Comparison of ENCODE assay signal across 19 cellular contexts in the genomic region with DNA sequence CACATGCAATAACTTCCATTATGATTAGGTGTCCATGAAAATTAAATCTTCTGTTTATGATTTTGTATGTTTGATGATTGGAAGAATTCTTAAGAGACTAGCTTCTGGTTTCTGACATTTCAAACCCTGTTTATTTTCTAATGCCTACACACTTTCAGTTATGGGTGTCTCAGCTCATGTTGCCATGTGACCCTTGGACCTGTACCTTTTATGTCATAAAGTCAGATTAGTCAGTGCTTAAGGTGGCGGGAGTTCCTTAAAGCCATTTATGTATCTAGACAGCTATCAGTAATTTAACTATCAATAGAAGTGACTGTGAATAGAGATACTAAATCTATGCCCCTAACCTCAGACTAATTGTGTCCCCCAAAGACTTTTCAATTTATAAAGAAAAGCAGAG.
"Had no signal": no experiment of that assay in that cellular context is flagged by ENCODE, and none has a peak within 500 bp of the region (broad histone marks: within the 10 kb centered on the region; RNA-seq: fewer than 3 reads in every experiment).

No MANE protein-coding gene starts in this region.

- H3K36me3 Mint-ChIP-seq: natural killer cell; stimulated activated memory B cell treated with anti-CD40 and anti-IgM and Interleukin-4, amounts not matched to agents 10 μg/mL and 1 μg/mL and 100 μg/mL, for 72 hours had no signal

- H3K9me3 Mint-ChIP-seq: endodermal cell; stimulated activated memory B cell treated with anti-CD40 and anti-IgM and Interleukin-4, amounts not matched to agents 10 μg/mL and 1 μg/mL and 100 μg/mL, for 72 hours; stimulated activated naive CD8-positive, alpha-beta T cell treated with anti-CD3 and anti-CD28 coated beads, Interleukin-15, Interleukin-2, amounts not matched to agents 100 ng/mL and 50 ng/mL, for 24 hours had no signal

- H3K27ac Mint-ChIP-seq: endodermal cell; natural killer cell; stimulated activated memory B cell treated with anti-CD40 and anti-IgM and Interleukin-4, amounts not matched to agents 10 μg/mL and 1 μg/mL and 100 μg/mL, for 72 hours; stimulated activated naive CD8-positive, alpha-beta T cell treated with anti-CD3 and anti-CD28 coated beads, Interleukin-15, Interleukin-2, amounts not matched to agents 100 ng/mL and 50 ng/mL, for 24 hours had no signal

- H3K9me3 ChIP-seq: right atrium auricular region, testis had no signal

- H3K4me2 ChIP-seq: smooth muscle cell had no signal

- DNase-seq: cerebellar nuclear complex; dermis blood vessel endothelial cell; endodermal cell; erythroblast; foreskin keratinocyte; kidney; left cardiac atrium; mammary epithelial cell; natural killer cell; posterior cingulate gyrus; stimulated activated CD4-positive, alpha-beta T cell treated with anti-CD3 and anti-CD28 coated beads, Interleukin-4, amount 100 ng/mL, for 24 hours; testis; trophoblast cell had no signal

- H3K4me3 ChIP-seq: right atrium auricular region, smooth muscle cell, testis had no signal

- FAIRE-seq: endothelial cell of umbilical vein, kidney had no signal

- H3K36me3 ChIP-seq: right atrium auricular region had no signal

- H3K27me3 ChIP-seq: foreskin keratinocyte, right atrium auricular region, testis had no signal

- H3K27ac ChIP-seq: foreskin keratinocyte, right atrium auricular region, testis had no signal

- H3K27me3 Mint-ChIP-seq: stimulated activated memory B cell treated with anti-CD40 and anti-IgM and Interleukin-4, amounts not matched to agents 10 μg/mL and 1 μg/mL and 100 μg/mL, for 72 hours; stimulated activated naive CD8-positive, alpha-beta T cell treated with anti-CD3 and anti-CD28 coated beads, Interleukin-15, Interleukin-2, amounts not matched to agents 100 ng/mL and 50 ng/mL, for 24 hours had no signal

- ATAC-seq: foreskin keratinocyte; left cardiac atrium; natural killer cell; stimulated activated memory B cell treated with anti-CD40 and anti-IgM and Interleukin-4, amounts not matched to agents 10 μg/mL and 1 μg/mL and 100 μg/mL, for 72 hours had no signal

- H3K4me1 ChIP-seq: foreskin keratinocyte, right atrium auricular region, testis had no signal

- H3K4me1 Mint-ChIP-seq: natural killer cell; neural crest cell; stimulated activated memory B cell treated with anti-CD40 and anti-IgM and Interleukin-4, amounts not matched to agents 10 μg/mL and 1 μg/mL and 100 μg/mL, for 72 hours had no signal

- H3K4me3 Mint-ChIP-seq: endodermal cell; natural killer cell; neural crest cell; stimulated activated memory B cell treated with anti-CD40 and anti-IgM and Interleukin-4, amounts not matched to agents 10 μg/mL and 1 μg/mL and 100 μg/mL, for 72 hours; stimulated activated naive CD8-positive, alpha-beta T cell treated with anti-CD3 and anti-CD28 coated beads, Interleukin-15, Interleukin-2, amounts not matched to agents 100 ng/mL and 50 ng/mL, for 24 hours had no signal
